ENCODE assay signal across 11 cellular contexts in the genomic region with DNA sequence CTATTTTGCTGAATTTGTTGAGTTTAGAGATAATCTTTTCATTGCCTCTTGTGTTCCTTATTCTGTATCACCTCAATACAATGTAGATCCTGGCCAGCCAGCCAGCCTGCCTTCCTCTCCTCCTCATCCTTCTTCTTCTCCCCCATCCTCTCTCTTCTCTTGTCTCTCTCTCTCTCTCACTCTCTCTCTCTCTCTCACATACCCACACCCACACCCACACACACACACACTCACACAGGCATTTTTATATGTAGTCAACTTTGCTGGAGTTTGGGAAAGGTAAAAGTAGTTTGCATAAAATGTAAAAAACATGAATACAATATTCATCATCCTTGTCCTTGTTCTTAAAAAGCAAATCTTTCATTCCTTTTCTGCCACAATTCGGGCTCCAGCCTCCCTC.
A peak's percentile ranks its signal among the peaks of the same experiment; 100 is the strongest.
DNase-seq lines count a peak whose midpoint lies in the region; ATAC-seq and TF ChIP-seq lines count a peak whose summit lies in the region.
"Had no signal": no experiment of that assay in that cellular context is flagged by ENCODE, and none has a peak within 500 bp of the region (broad histone marks: within the 10 kb centered on the region; RNA-seq: fewer than 3 reads in every experiment).

No MANE protein-coding gene starts in this region.

- peaks cover 0 to 5% (median 3%) of the 10 kb centered on the region in 7 donors for H3K9me3 Mint-ChIP-seq in CD4-positive, CD25-positive, alpha-beta regulatory T cell

- intact Hi-C loops in PC-9 (cut with micrococcal nuclease; ENCODE audit: unreplicated experiment): no loop called here
- intact Hi-C loops in psoas muscle (cut with DNase I): no loop called here
- intact Hi-C loops in mucosa of descending colon (cut with DNase I, micrococcal nuclease): no loop called here

- TF ChIP-seq CTCF in PC-9 (conservative IDR thresholded peaks at IDR 0.05) (no peak), fibroblast of villous mesenchyme (IDR thresholded peaks at IDR 0.05; ENCODE audit: insufficient read depth, low read depth, low read length) (no peak), psoas muscle (IDR thresholded peaks at IDR 0.05) (no peak), mucosa of descending colon (IDR thresholded peaks at IDR 0.05) (no peak)

- no peaks in the 10 kb centered on the region for H3K36me3 Mint-ChIP-seq in CD4-positive, CD25-positive, alpha-beta regulatory T cell

- H3K9me3 ChIP-seq in CD4-positive, CD25-positive, alpha-beta regulatory T cell (ENCODE audit: control insufficient read depth in 2 of 2, low read length in 2 of 2): no peaks in the 10 kb centered on the region
- H3K9me3 ChIP-seq in PC-9 (ENCODE audit: insufficient read depth, low read depth) (no peaks in the 10 kb centered on the region), psoas muscle (no peaks in the 10 kb centered on the region), mucosa of descending colon (no peaks in the 10 kb centered on the region)

- no peaks in the 10 kb centered on the region for H3K79me2 ChIP-seq in PC-9 (ENCODE audit: low read depth)

- TSS peak; percentile 98 for BruUV-seq in PC-9 (replicated peaks; lab: Mats Ljungman, UMichigan)

- peaks cover 16 to 31% (median 25%) of the 10 kb centered on the region in 4 donors for H3K4me1 Mint-ChIP-seq in CD4-positive, CD25-positive, alpha-beta regulatory T cell

- CTCF ChIA-PET in PC-9 (lab: Charles Lee): no interaction called here

- peak overlapping the region in 2 of 4 donors; percentile 34 to 69 for H3K4me3 Mint-ChIP-seq in CD4-positive, CD25-positive, alpha-beta regulatory T cell

- peak overlapping the region; percentile 37 for H3K27ac ChIP-seq in CD4-positive, CD25-positive, alpha-beta regulatory T cell (ENCODE audit: insufficient read depth, low read length, poor library complexity, severe bottlenecking)
- H3K27ac ChIP-seq in PC-9 (no peak overlapping the region), psoas muscle (peak overlapping the region; percentile 78)

- no peak for DNase-seq in CD4-positive, CD25-positive, alpha-beta regulatory T cell
- DNase-seq in PC-9: no peak
- DNase-seq in fibroblast of villous mesenchyme (ENCODE audit: low read depth): no peak
- DNase-seq in psoas muscle: no peak
- no peak for DNase-seq in NCI-H2196 (lab: John Stamatoyannopoulos, UW; ENCODE audit: unreplicated experiment)
- DNase-seq in mucosa of descending colon: no peak
- no peak for DNase-seq in DMS53 treated with DMSO at 0.1 percent for 48 hours (lab: John Stamatoyannopoulos, UW; ENCODE audit: unreplicated experiment)
- DNase-seq: activated CD8-positive, alpha-beta memory T cell treated with anti-CD3 and anti-CD28 coated beads, Interleukin-2, amount 50 U/mL, for 48 hours; effector CD4-positive, alpha-beta T cell; stimulated activated CD4-positive, alpha-beta T cell treated with anti-CD3 and anti-CD28 coated beads, Interleukin-1b, Interleukin-23, amount 100 ng/mL, for 48 hours had no signal

- POLR2A ChIA-PET in PC-9 (lab: Charles Lee; ENCODE audit: unreplicated experiment): interaction anchor here (0.5 to 1.2 kb wide), 6 partner anchors 11 to 789 kb away, joined by 4 to 16 read pairs (median 8); partner anchors contain the start of gene ZFAND5

- ATAC-seq in CD4-positive, CD25-positive, alpha-beta regulatory T cell (ENCODE audit: low read depth in 2 of 2): no peak
- ATAC-seq in psoas muscle: no peak
- ATAC-seq in mucosa of descending colon: no peak
- no peak for ATAC-seq in GM19023 (IDR thresholded peaks at IDR 0.05; ENCODE audit: unreplicated experiment)

- H3K27ac Mint-ChIP-seq in CD4-positive, CD25-positive, alpha-beta regulatory T cell: peak overlapping the region in 2 of 3 donors; percentile 28 to 84

- H3K4me3 ChIP-seq in CD4-positive, CD25-positive, alpha-beta regulatory T cell (ENCODE audit: low read depth, low read length): peak overlapping the region; percentile 51
- peak overlapping the region; percentile 25; the same call in 1 of the 2 replicates for H3K4me3 ChIP-seq in PC-9
- peak overlapping the region; percentile 48 for H3K4me3 ChIP-seq in fibroblast of villous mesenchyme (ENCODE audit: low read depth, low read length)
- peak overlapping the region; percentile 61 for H3K4me3 ChIP-seq in psoas muscle
- H3K4me3 ChIP-seq in mucosa of descending colon: no peak overlapping the region

- H2AFZ ChIP-seq in PC-9: peak overlapping the region; percentile 75

- H3F3A ChIP-seq in PC-9 (ENCODE audit: insufficient read depth, low read depth): no peaks in the 10 kb centered on the region

- H3K4me2 ChIP-seq in PC-9: peak overlapping the region; percentile 52

- no peaks in the 10 kb centered on the region for H3K36me3 ChIP-seq in CD4-positive, CD25-positive, alpha-beta regulatory T cell (ENCODE audit: control insufficient read depth, insufficient read depth, low read length)
- H3K36me3 ChIP-seq in PC-9 (ENCODE audit: low read depth) (no peaks in the 10 kb centered on the region), psoas muscle (ENCODE audit: insufficient read depth in 1 of 2, low read depth in 1 of 2) (no peaks in the 10 kb centered on the region), mucosa of descending colon (ENCODE audit: low read depth) (no peaks in the 10 kb centered on the region)

- H3K4me1 ChIP-seq in CD4-positive, CD25-positive, alpha-beta regulatory T cell (ENCODE audit: control insufficient read depth, insufficient read depth, low read length, poor library complexity, severe bottlenecking): peaks cover 24% of the 10 kb centered on the region
- H3K4me1 ChIP-seq in PC-9 (replicated peaks; ENCODE audit: insufficient read depth) (no peaks in the 10 kb centered on the region), psoas muscle (peaks cover 19% of the 10 kb centered on the region), mucosa of descending colon (ENCODE audit: low read depth) (peaks cover 3% of the 10 kb centered on the region)

- 31 to 38% (median 37%) methylated on average over 1 of the region's 1 CpG for WGBS in psoas muscle, 3 donors

- H3K27me3 Mint-ChIP-seq in CD4-positive, CD25-positive, alpha-beta regulatory T cell: no peaks in the 10 kb centered on the region

- H3K9me2 ChIP-seq in PC-9 (ENCODE audit: insufficient read depth): no peaks in the 10 kb centered on the region

- H4K20me1 ChIP-seq in PC-9 (ENCODE audit: insufficient read depth): no peaks in the 10 kb centered on the region

- H3K27me3 ChIP-seq in CD4-positive, CD25-positive, alpha-beta regulatory T cell (ENCODE audit: control insufficient read depth, insufficient read depth, low read length): no peaks in the 10 kb centered on the region
- H3K27me3 ChIP-seq in PC-9 (ENCODE audit: insufficient read depth, low read depth): no peaks in the 10 kb centered on the region
- H3K27me3 ChIP-seq in psoas muscle (ENCODE audit: insufficient read depth in 3 of 3, low read length in 2 of 3): no peaks in the 10 kb centered on the region
